In genomic region chr21:39660191-39660590, GRCh38 we compare ENCODE assay signal across 10 cellular contexts. TPM values are rescaled to one million over a fixed set of nuclear protein-coding genes. Genes with fewer than 3 reads are reported as not detected.
A peak's percentile ranks its signal among the peaks of the same experiment; 100 is the strongest.
DNase-seq lines count a peak whose midpoint lies in the region; ATAC-seq and TF ChIP-seq lines count a peak whose summit lies in the region.
"Had no signal": no experiment of that assay in that cellular context is flagged by ENCODE, and none has a peak within 500 bp of the region (broad histone marks: within the 10 kb centered on the region; RNA-seq: fewer than 3 reads in every experiment).

No MANE protein-coding gene starts in this region.

- intact Hi-C loops in esophagus muscularis mucosa (cut with DNase I) (no loop called here), CD14-positive monocyte (cut with micrococcal nuclease) (no loop called here)

- no peaks in the 10 kb centered on the region for H3K36me3 Mint-ChIP-seq in CD14-positive monocyte
- peaks cover 5% of the 10 kb centered on the region for H3K36me3 Mint-ChIP-seq in effector memory CD8-positive, alpha-beta T cell (ENCODE audit: insufficient read depth)

- ATAC-seq in GM19328 (IDR thresholded peaks at IDR 0.05; ENCODE audit: unreplicated experiment), result no peak
- ATAC-seq in effector memory CD8-positive, alpha-beta T cell (replicated peaks), result no peak

- H3K4me1 ChIP-seq in esophagus muscularis mucosa (peaks cover 14 to 19% (median 16%) of the 10 kb centered on the region in 4 donors), rectal smooth muscle tissue (ENCODE audit: control insufficient read depth, insufficient read depth, low read length) (peaks cover 17% of the 10 kb centered on the region)

- peak; percentile 20 for DNase-seq in GM04504 (ENCODE audit: low read depth)
- DNase-seq in NCI-H2196 (lab: John Stamatoyannopoulos, UW; ENCODE audit: unreplicated experiment), result peak; percentile 93
- DNase-seq in esophagus muscularis mucosa (ENCODE audit: extremely low spot score), result no peak
- DNase-seq in CD14-positive monocyte (ENCODE audit: low spot score), result no peak
- DNase-seq in effector memory CD8-positive, alpha-beta T cell, result no peak
- no peak for DNase-seq in stimulated activated CD4-positive, alpha-beta T cell treated with anti-CD3 and anti-CD28 coated beads, Interleukin-4, amount 100 ng/mL, for 4 hours
- DNase-seq: activated CD4-positive, alpha-beta T cell treated with anti-CD3 and anti-CD28 coated beads for 4 hours had no signal

- no peak for TF ChIP-seq POLR2A in esophagus muscularis mucosa (IDR thresholded peaks at IDR 0.05; ENCODE audit: low read depth)

- H3K9me3 Mint-ChIP-seq in CD14-positive monocyte, result peaks cover 0 to 2% (median 0%) of the 10 kb centered on the region in 7 donors
- H3K9me3 Mint-ChIP-seq in effector memory CD8-positive, alpha-beta T cell, result peaks cover 0 to 5% of the 10 kb centered on the region in 2 donors

- peak overlapping the region in 1 of 2 donors; percentile 51 for H3K4me3 Mint-ChIP-seq in CD14-positive monocyte
- H3K4me3 Mint-ChIP-seq in effector memory CD8-positive, alpha-beta T cell, result no peak overlapping the region

- TF ChIP-seq EP300 in esophagus muscularis mucosa (IDR thresholded peaks at IDR 0.05), result no peak

- H3K9me3 ChIP-seq in esophagus muscularis mucosa, result no peaks in the 10 kb centered on the region

- H3K27ac Mint-ChIP-seq in CD14-positive monocyte, result no peak overlapping the region
- no peak overlapping the region for H3K27ac Mint-ChIP-seq in effector memory CD8-positive, alpha-beta T cell

- WGBS in esophagus muscularis mucosa, result 15% methylated on average over 7 of the region's 7 CpGs

- TF ChIP-seq CTCF in esophagus muscularis mucosa (IDR thresholded peaks at IDR 0.05) (no peak), CD14-positive monocyte (IDR thresholded peaks at IDR 0.05) (no peak)

- H3K9ac ChIP-seq in rectal smooth muscle tissue (ENCODE audit: low read length), result no peak overlapping the region

- H3K4me3 ChIP-seq in esophagus muscularis mucosa (peak overlapping the region; percentile 1 to 36 (median 30)), rectal smooth muscle tissue (ENCODE audit: low read length) (no peak overlapping the region)
- H3K4me3 ChIP-seq: cardiac muscle cell had no signal

- H3K4me1 Mint-ChIP-seq in CD14-positive monocyte, result no peaks in the 10 kb centered on the region
- H3K4me1 Mint-ChIP-seq in effector memory CD8-positive, alpha-beta T cell (ENCODE audit: low read depth in 2 of 2), result peaks cover 0 to 2% of the 10 kb centered on the region in 2 donors

- H3K27me3 Mint-ChIP-seq in CD14-positive monocyte (ENCODE audit: low read depth in 3 of 3), result peaks cover 13 to 24% (median 16%) of the 10 kb centered on the region in 3 donors
- peaks cover 0 to 8% of the 10 kb centered on the region in 2 donors for H3K27me3 Mint-ChIP-seq in effector memory CD8-positive, alpha-beta T cell

- H3K27me3 ChIP-seq in esophagus muscularis mucosa (no peaks in the 10 kb centered on the region), rectal smooth muscle tissue (ENCODE audit: control insufficient read depth, insufficient read depth, low read length) (no peaks in the 10 kb centered on the region)
- H3K27me3 ChIP-seq: cardiac muscle cell had no signal

- peak overlapping the region; percentile 44 to 67 (median 55) for H3K27ac ChIP-seq in esophagus muscularis mucosa (replicated peaks in 1 of 4)
- H3K27ac ChIP-seq in rectal smooth muscle tissue (ENCODE audit: low read depth, low read length), result peak overlapping the region; percentile 62
- H3K27ac ChIP-seq: cardiac muscle cell had no signal

- H3K36me3 ChIP-seq in esophagus muscularis mucosa, result no peaks in the 10 kb centered on the region
- no peaks in the 10 kb centered on the region for H3K36me3 ChIP-seq in rectal smooth muscle tissue (ENCODE audit: control insufficient read depth, insufficient read depth, low read length)
- H3K36me3 ChIP-seq: cardiac muscle cell had no signal

RNA-seq across cellular contexts. Expression of gene B3GALT5, which starts 47.5 kb away (rescaled TPM):
- 1 to 10 TPM in 1 of 4 donors, under 1 TPM in 3; under 0.01 to 1.2 (median 0.74) TPM for total RNA-seq in esophagus muscularis mucosa
- not detected for polyA plus RNA-seq in CD14-positive monocyte

Comparison
In these comparisons a context has a peak if more than half of its experiments do, and no peak if none do; other contexts are left out.
1. DNase-seq: peak in GM04504 (single experiment) and NCI-H2196 (single experiment); none in esophagus muscularis mucosa (single experiment), CD14-positive monocyte (single experiment), effector memory CD8-positive, alpha-beta T cell (0 of 3) and stimulated activated CD4-positive, alpha-beta T cell treated with anti-CD3 and anti-CD28 coated beads, Interleukin-4, amount 100 ng/mL, for 4 hours (0 of 2).